8 cellular contexts compared by ENCODE assay signal in the genomic region with DNA sequence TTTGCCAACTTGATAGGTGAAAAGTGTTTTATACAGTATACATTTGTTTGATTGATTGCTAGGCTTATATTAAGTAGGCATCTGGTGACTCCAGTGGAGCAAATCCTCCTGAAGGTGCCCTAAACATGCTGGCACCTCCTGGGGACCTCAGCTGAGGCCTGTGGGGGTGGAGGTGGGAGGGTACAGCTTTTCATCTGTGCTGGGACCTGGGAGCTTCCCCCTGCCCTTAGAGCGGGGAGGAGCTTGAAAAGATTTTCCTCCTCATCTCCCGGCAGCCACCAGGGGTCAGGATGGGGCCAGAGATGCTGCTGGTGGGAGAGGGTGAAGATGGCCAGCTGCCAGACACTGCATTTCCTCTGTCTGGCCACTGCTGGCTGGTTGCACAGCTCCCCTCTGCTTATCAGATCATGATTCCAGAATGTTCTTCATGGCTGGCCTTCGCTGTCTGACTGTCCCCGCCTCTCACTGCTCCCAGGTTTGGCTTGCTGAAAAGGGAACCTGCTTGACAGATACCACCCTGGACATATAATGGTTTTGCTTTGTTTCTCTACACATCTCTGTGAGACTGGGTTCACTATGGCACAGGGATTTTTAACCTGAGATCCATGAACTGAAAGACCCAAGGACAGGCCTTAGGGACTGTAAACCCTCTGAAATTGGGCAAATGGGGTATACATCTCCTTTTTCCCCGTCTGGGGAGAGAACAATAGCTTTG. TPM values are rescaled to one million over a fixed set of nuclear protein-coding genes. Genes with fewer than 3 reads are reported as not detected.
DNase-seq lines count a peak whose midpoint lies in the region; ATAC-seq, FAIRE-seq and TF ChIP-seq lines count a peak whose summit lies in the region.

No MANE protein-coding gene starts in this region.

- peaks cover 5% of the 10 kb centered on the region; the same call in 1 of the 2 replicates for H3K36me3 Mint-ChIP-seq in WTC11

- POLR2A ChIA-PET in WTC11 (lab: Charles Lee): interaction anchor here (0.5 to 1.1 kb wide), 3 partner anchors 43 to 1698 kb away, joined by 3 to 5 read pairs (median 5); no protein-coding TSS in a partner anchor

- H3K9me3 Mint-ChIP-seq in WTC11: peaks cover 4% of the 10 kb centered on the region

- H4K20me1 ChIP-seq in keratinocyte (ENCODE audit: control insufficient read depth, extremely low read depth, insufficient read depth, low read length): no peaks in the 10 kb centered on the region

- TF ChIP-seq CTCF in WTC11 (IDR thresholded peaks at IDR 0.05) (peak; percentile 68), bronchial epithelial cell (IDR thresholded peaks at IDR 0.05; ENCODE audit: insufficient read depth, low read length, severe bottlenecking) (peak; percentile 85), keratinocyte (optimal IDR thresholded peaks at IDR 0.05 in 1 of 3, IDR thresholded peaks at IDR 0.05 in 1 of 3, conservative IDR thresholded peaks at IDR 0.05 in 1 of 3; ENCODE audit: extremely low read depth in 1 of 3, insufficient read depth in 2 of 3, low read length in 3 of 3) (peak; percentile 82 to 86 (median 84))

- CTCF ChIA-PET in WTC11 (lab: Charles Lee): interaction anchor here (0.6 to 2.7 kb wide), 65 partner anchors 8 to 552 kb away, joined by 3 to 103 read pairs (median 4); a partner anchor contains a TSS

- H2AFZ ChIP-seq in keratinocyte (ENCODE audit: control insufficient read depth, low read length): no peak overlapping the region

- no peak overlapping the region for H3K4me3 ChIP-seq in bronchial epithelial cell (ENCODE audit: low read depth, low read length)
- H3K4me3 ChIP-seq in keratinocyte (ENCODE audit: control insufficient read depth in 2 of 3, extremely low read depth in 1 of 3, insufficient read depth in 2 of 3, low read depth in 1 of 3, low read length in 3 of 3): no peak overlapping the region

- peaks cover 16% of the 10 kb centered on the region for H3K27me3 Mint-ChIP-seq in WTC11 (ENCODE audit: low read depth)

- H3K79me2 ChIP-seq in keratinocyte (ENCODE audit: control insufficient read depth, insufficient read depth, low read length): no peaks in the 10 kb centered on the region

- no peak overlapping the region for H3K9ac ChIP-seq in keratinocyte (ENCODE audit: control insufficient read depth, extremely low read depth, insufficient read depth, low read length)

- dilution Hi-C loops in keratinocyte (cut with MboI; ENCODE audit: extremely low pct_ligation_motif_present, low sequenced_read_pairs): no loop called here

- no peaks in the 10 kb centered on the region for H3K27me3 ChIP-seq in bronchial epithelial cell (ENCODE audit: control insufficient read depth, insufficient read depth, low read length)
- H3K27me3 ChIP-seq in keratinocyte (ENCODE audit: control insufficient read depth, extremely low read depth, insufficient read depth, low read length): no peaks in the 10 kb centered on the region

- peak; percentile 99 for ATAC-seq in GM19035 (IDR thresholded peaks at IDR 0.05; ENCODE audit: unreplicated experiment)
- ATAC-seq in HG03280 (IDR thresholded peaks at IDR 0.05; ENCODE audit: unreplicated experiment): peak; percentile 92
- peak; percentile 100 for ATAC-seq in WTC11

- no peak overlapping the region for H3K27ac Mint-ChIP-seq in WTC11

- peaks cover 20% of the 10 kb centered on the region for H3K4me1 Mint-ChIP-seq in WTC11

- no peak overlapping the region for H3K27ac ChIP-seq in keratinocyte (ENCODE audit: control insufficient read depth, insufficient read depth, low read length)

- H3K4me1 ChIP-seq in keratinocyte (ENCODE audit: control insufficient read depth, extremely low read depth, insufficient read depth, low read length): no peaks in the 10 kb centered on the region

- H3K4me3 Mint-ChIP-seq in WTC11: no peak overlapping the region

- H3K9me3 ChIP-seq in keratinocyte (ENCODE audit: control insufficient read depth, low read depth, low read length): no peaks in the 10 kb centered on the region

- H3K9me1 ChIP-seq in keratinocyte (ENCODE audit: control insufficient read depth, extremely low read depth, insufficient read depth, low read length): no peaks in the 10 kb centered on the region

- H3K4me2 ChIP-seq in keratinocyte (ENCODE audit: control insufficient read depth, extremely low read depth, insufficient read depth, low read depth, low read length): no peak overlapping the region

- H3K36me3 ChIP-seq in bronchial epithelial cell (ENCODE audit: control insufficient read depth, insufficient read depth, low read length) (no peaks in the 10 kb centered on the region), keratinocyte (ENCODE audit: control insufficient read depth in 2 of 2, extremely low read depth in 1 of 2, insufficient read depth in 2 of 2, low read length in 2 of 2) (no peaks in the 10 kb centered on the region)

- DNase-seq in Ammon's horn (ENCODE audit: low spot score): peak; percentile 94
- peak; percentile 84 for DNase-seq in NCI-H2227 treated with DMSO at 0.1 percent for 48 hours (lab: John Stamatoyannopoulos, UW)
- DNase-seq in WTC11 (ENCODE audit: low spot score): peak; percentile 91
- peak; percentile 68 for DNase-seq in bronchial epithelial cell (ENCODE audit: low read depth)
- peak; percentile 23 for DNase-seq in keratinocyte (ENCODE audit: low read depth, low spot score)
- DNase-seq in stimulated activated CD4-positive, alpha-beta T cell treated with anti-CD3 and anti-CD28 coated beads, Interleukin-1b, Interleukin-23, amount 100 ng/mL, for 24 hours (ENCODE audit: low read depth in 4 of 4, low spot score in 1 of 4): peak; percentile 49 to 68 (median 60)

- FAIRE-seq in bronchial epithelial cell (lab: Jason Lieb, UNC) (no peak), keratinocyte (lab: Jason Lieb, UNC) (peak; percentile 26)

TF ChIP-seq in WTC11, 78 proteins besides CTCF, POLR2A, EP300 and RAD21:
- TF ChIP-seq GABPB1 (CRISPR knock-in tag; IDR thresholded peaks at IDR 0.05) (peak; percentile 90), ZNF416 (CRISPR knock-in tag; IDR thresholded peaks at IDR 0.05) (no peak)

RNA-seq across cellular contexts. Expression of a gene that starts 10.5 kb away (rescaled TPM):
- total RNA-seq in WTC11 (2021): 50.1 to 62.0 TPM (median 60.0 TPM) in 3 replicates
- total RNA-seq in bronchial epithelial cell: not detected in 2 replicates
- polyA plus RNA-seq in keratinocyte: 0.01 to 0.04 TPM (median 0.03 TPM) in 3 replicates
- polyA plus RNA-seq in keratinocyte (2011; ENCODE audit: low read depth): not detected
- 0.02 and 0.05 TPM in 2 replicates for polyA plus RNA-seq in keratinocyte (2011; cell fraction: cytosol; rRNA removed)
- polyA plus RNA-seq in keratinocyte (2011; cell fraction: nucleus; rRNA removed): 0.05 TPM in 1 of 2 replicates, not detected in the other
- polyA plus RNA-seq in keratinocyte (2012; ENCODE audit: low replicate concordance): 0.38 TPM in 1 of 2 replicates, not detected in the other
- 0.07 TPM in 1 of 3 replicates, not detected in the others for polyA minus RNA-seq in keratinocyte
- not detected for polyA minus RNA-seq in keratinocyte (2011; cell fraction: cytosol; rRNA and poly(A)+ RNA removed)
- polyA minus RNA-seq in keratinocyte (2011; cell fraction: nucleus; rRNA and poly(A)+ RNA removed): not detected in 2 replicates

RNA-seq across cellular contexts. Expression of a gene that starts 21.4 kb away (rescaled TPM):
- total RNA-seq in WTC11 (2021) (108 to 122 TPM (median 115 TPM) in 3 replicates), bronchial epithelial cell (40.5 and 44.4 TPM in 2 replicates)
- 119 to 230 TPM (median 128 TPM) in 3 replicates for polyA plus RNA-seq in keratinocyte
- 32.3 TPM for polyA plus RNA-seq in keratinocyte (2011; ENCODE audit: low read depth)
- polyA plus RNA-seq in keratinocyte (2011; cell fraction: cytosol; rRNA removed): 70.8 and 77.1 TPM in 2 replicates
- polyA plus RNA-seq in keratinocyte (2011; cell fraction: nucleus; rRNA removed): 905 and 1,158 TPM in 2 replicates
- polyA plus RNA-seq in keratinocyte (2012; ENCODE audit: low replicate concordance): 74.0 and 125 TPM in 2 replicates
- polyA minus RNA-seq in keratinocyte: 177 to 204 TPM (median 203 TPM) in 3 replicates
- 78.5 TPM for polyA minus RNA-seq in keratinocyte (2011; cell fraction: cytosol; rRNA and poly(A)+ RNA removed)
- 123 and 164 TPM in 2 replicates for polyA minus RNA-seq in keratinocyte (2011; cell fraction: nucleus; rRNA and poly(A)+ RNA removed)

RNA-seq across cellular contexts. Expression of a gene that starts 33.0 kb away (rescaled TPM):
- total RNA-seq in WTC11 (2021): 20.0 to 26.2 TPM (median 25.4 TPM) in 3 replicates
- total RNA-seq in bronchial epithelial cell: 3.6 and 4.5 TPM in 2 replicates
- 3.2 to 4.3 TPM (median 4.3 TPM) in 3 replicates for polyA plus RNA-seq in keratinocyte
- polyA plus RNA-seq in keratinocyte (2011; ENCODE audit: low read depth): 1.3 TPM
- polyA plus RNA-seq in keratinocyte (2011; cell fraction: cytosol; rRNA removed): 4.4 and 4.7 TPM in 2 replicates
- polyA plus RNA-seq in keratinocyte (2011; cell fraction: nucleus; rRNA removed): 6.9 and 7.8 TPM in 2 replicates
- 2.1 and 5.6 TPM in 2 replicates for polyA plus RNA-seq in keratinocyte (2012; ENCODE audit: low replicate concordance)
- polyA minus RNA-seq in keratinocyte: 3.6 to 5.8 TPM (median 4.5 TPM) in 3 replicates
- 3.5 TPM for polyA minus RNA-seq in keratinocyte (2011; cell fraction: cytosol; rRNA and poly(A)+ RNA removed)
- polyA minus RNA-seq in keratinocyte (2011; cell fraction: nucleus; rRNA and poly(A)+ RNA removed): 2.7 and 2.9 TPM in 2 replicates

RNA-seq across cellular contexts. Expression of a gene that starts 37.5 kb away (rescaled TPM):
- 16.4 to 26.2 TPM (median 25.7 TPM) in 3 replicates for total RNA-seq in WTC11 (2021)
- total RNA-seq in bronchial epithelial cell: 0.13 and 0.26 TPM in 2 replicates
- 0.08 to 0.22 TPM (median 0.18 TPM) in 3 replicates for polyA plus RNA-seq in keratinocyte
- 0.44 TPM for polyA plus RNA-seq in keratinocyte (2011; ENCODE audit: low read depth)
- 0.13 and 0.17 TPM in 2 replicates for polyA plus RNA-seq in keratinocyte (2011; cell fraction: cytosol; rRNA removed)
- 0.56 and 0.84 TPM in 2 replicates for polyA plus RNA-seq in keratinocyte (2011; cell fraction: nucleus; rRNA removed)
- polyA plus RNA-seq in keratinocyte (2012; ENCODE audit: low replicate concordance): 0.28 and 0.66 TPM in 2 replicates
- 0.19 to 1.9 TPM (median 0.26 TPM) in 3 replicates for polyA minus RNA-seq in keratinocyte
- 0.19 TPM for polyA minus RNA-seq in keratinocyte (2011; cell fraction: cytosol; rRNA and poly(A)+ RNA removed)
- polyA minus RNA-seq in keratinocyte (2011; cell fraction: nucleus; rRNA and poly(A)+ RNA removed): 0.70 and 1.1 TPM in 2 replicates

RNA-seq across cellular contexts. Expression of a gene that starts 47.1 kb away (rescaled TPM):
- total RNA-seq in WTC11 (2021) (1.8 to 4.5 TPM (median 1.8 TPM) in 3 replicates), bronchial epithelial cell (not detected in 2 replicates)
- polyA plus RNA-seq in keratinocyte: 0.14 to 0.26 TPM (median 0.20 TPM) in 3 replicates
- polyA plus RNA-seq in keratinocyte (2011; ENCODE audit: low read depth): 0.25 TPM
- polyA plus RNA-seq in keratinocyte (2011; cell fraction: cytosol; rRNA removed): 0.17 and 0.19 TPM in 2 replicates
- polyA plus RNA-seq in keratinocyte (2011; cell fraction: nucleus; rRNA removed): 0.17 and 0.20 TPM in 2 replicates
- 0.16 and 0.37 TPM in 2 replicates for polyA plus RNA-seq in keratinocyte (2012; ENCODE audit: low replicate concordance)
- polyA minus RNA-seq in keratinocyte: 0.36 to 0.45 TPM in 2 of 3 replicates, not detected in the other
- polyA minus RNA-seq in keratinocyte (2011; cell fraction: cytosol; rRNA and poly(A)+ RNA removed): not detected
- not detected in 2 replicates for polyA minus RNA-seq in keratinocyte (2011; cell fraction: nucleus; rRNA and poly(A)+ RNA removed)

Comparison
In these comparisons a context has a peak if more than half of its experiments do, and no peak if none do; other contexts are left out.
1. DNase-seq: peak in every context shown above with its lines; median percentile 94 in Ammon's horn; 91 in WTC11; 84 in NCI-H2227 treated with DMSO at 0.1 percent for 48 hours; 68 in bronchial epithelial cell; 60 in stimulated activated CD4-positive, alpha-beta T cell treated with anti-CD3 and anti-CD28 coated beads, Interleukin-1b, Interleukin-23, amount 100 ng/mL, for 24 hours; 23 in keratinocyte.
2. RNA of a gene that starts 10.5 kb away (total RNA-seq): 50.1 to 62.0 TPM in WTC11; not detected in bronchial epithelial cell; every median in the first group is over 10 times any median in the second.
3. Peak in every context shown above with its lines, with median percentiles within 50 percentile points of each other: ATAC-seq and CTCF ChIP-seq.